In the genomic region with DNA sequence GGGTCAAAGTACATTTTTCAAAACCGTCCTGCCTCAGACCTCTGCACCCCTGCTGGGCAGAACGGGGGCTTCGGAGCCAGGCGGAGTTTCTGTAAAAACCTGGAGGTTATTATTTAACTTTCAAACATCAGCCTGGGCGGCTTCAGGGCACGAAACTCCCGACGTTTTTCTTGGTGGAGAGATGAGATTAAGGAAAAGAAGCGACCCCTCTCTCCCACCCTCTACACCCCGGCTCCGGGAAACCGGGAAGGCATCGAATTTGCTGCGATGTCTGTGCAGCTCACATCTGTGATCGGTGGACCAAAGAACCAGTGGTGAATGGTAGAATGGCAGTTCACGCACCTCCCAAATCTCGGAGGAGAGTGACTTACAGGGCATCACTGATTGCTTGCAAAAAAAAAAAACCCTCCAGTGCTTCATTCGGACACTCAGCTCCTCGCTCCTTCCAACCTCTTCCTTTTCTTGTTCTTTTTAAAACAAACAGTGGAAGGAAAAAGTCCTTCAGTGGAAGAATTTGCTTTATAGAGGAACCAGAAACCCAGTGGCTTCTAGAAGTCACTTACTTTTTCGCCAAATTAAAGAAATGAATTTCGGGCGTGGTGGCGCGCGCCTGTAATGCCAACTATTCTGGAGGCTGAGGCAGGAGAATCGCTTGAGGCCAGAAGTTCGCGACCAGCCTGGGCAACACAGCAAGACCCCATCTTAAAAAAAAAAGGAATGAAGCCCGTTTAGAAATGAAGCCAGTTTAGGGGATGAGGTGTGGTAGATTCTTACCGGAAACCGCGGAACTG, we compare ENCODE assay signal across 8 cellular contexts. TPM values are rescaled to one million over a fixed set of nuclear protein-coding genes. Genes with fewer than 3 reads are reported as not detected.
DNase-seq lines count a peak whose midpoint lies in the region; ATAC-seq and TF ChIP-seq lines count a peak whose summit lies in the region.

No MANE protein-coding gene starts in this region.

- H3K4me3 ChIP-seq in RWPE2 (ENCODE audit: severe bottlenecking): peak overlapping the region; percentile 95
- peak overlapping the region; percentile 73 for H3K4me3 ChIP-seq in kidney epithelial cell (ENCODE audit: low read depth, low read length)

- DNase-seq in activated T-cell treated with anti-CD3 and anti-CD28 coated beads for 4 hours (peak; percentile 0), RWPE2 (ENCODE audit: low spot score) (no peak), caudate nucleus (lab: John Stamatoyannopoulos, UW) (peak in 17 of 61 donors; percentile 1 to 45 (median 19)), kidney epithelial cell (ENCODE audit: low read depth) (no peak), GOT3 (lab: John Stamatoyannopoulos, UW) (no peak)
- DNase-seq in activated T-cell treated with anti-CD3 and anti-CD28 coated beads, Interleukin-2, amount 50 U/mL, for 1 hour: no peak
- DNase-seq in stimulated activated CD4-positive, alpha-beta T cell treated with anti-CD3 and anti-CD28 coated beads, TNF-alpha, amount 100 ng/mL, for 24 hours (ENCODE audit: low read depth in 3 of 3): peak in 2 of 3 experiments; percentile 1 to 2

- peak; percentile 29 for ATAC-seq in HG03139 (IDR thresholded peaks at IDR 0.05; ENCODE audit: unreplicated experiment)
- no peak for ATAC-seq in RWPE2 (ENCODE audit: low read depth)

- H3K4me1 ChIP-seq in RWPE2 (ENCODE audit: insufficient read depth, poor library complexity, severe bottlenecking): peaks cover 32% of the 10 kb centered on the region

- H3K36me3 ChIP-seq in RWPE2 (ENCODE audit: low read depth) (peaks cover 14% of the 10 kb centered on the region; the same call in 1 of the 2 replicates), kidney epithelial cell (ENCODE audit: control insufficient read depth, insufficient read depth, low read length) (no peaks in the 10 kb centered on the region)

- H3K27me3 ChIP-seq in RWPE2 (ENCODE audit: insufficient read depth, poor library complexity, severe bottlenecking): no peaks in the 10 kb centered on the region
- no peaks in the 10 kb centered on the region for H3K27me3 ChIP-seq in kidney epithelial cell (ENCODE audit: control insufficient read depth, insufficient read depth, low read length)

- H3K27ac ChIP-seq in RWPE2 (ENCODE audit: poor library complexity, severe bottlenecking) (peak overlapping the region; percentile 75), caudate nucleus (ENCODE audit: low read depth, low read length) (peak overlapping the region; percentile 91)

- no peaks in the 10 kb centered on the region for H3K9me3 ChIP-seq in RWPE2 (ENCODE audit: severe bottlenecking)

- TF ChIP-seq CTCF in RWPE2 (IDR thresholded peaks at IDR 0.05; ENCODE audit: poor library complexity, severe bottlenecking): no peak
- no peak for TF ChIP-seq CTCF in kidney epithelial cell (IDR thresholded peaks at IDR 0.05; ENCODE audit: insufficient read depth, low read length, poor library complexity, severe bottlenecking)

RNA-seq across cellular contexts. Expression of a gene that starts 0.9 kb away (rescaled TPM):
- 31.3 and 31.8 TPM in 2 replicates for total RNA-seq in kidney epithelial cell

RNA-seq across cellular contexts. Expression of a gene that starts 41.6 kb away (rescaled TPM):
- total RNA-seq in kidney epithelial cell: 19.4 and 27.1 TPM in 2 replicates

Comparison
In these comparisons a context has a peak if more than half of its experiments do, and no peak if none do; other contexts are left out.
1. DNase-seq: peak in activated T-cell treated with anti-CD3 and anti-CD28 coated beads for 4 hours (single experiment) and stimulated activated CD4-positive, alpha-beta T cell treated with anti-CD3 and anti-CD28 coated beads, TNF-alpha, amount 100 ng/mL, for 24 hours (2 of 3); none in activated T-cell treated with anti-CD3 and anti-CD28 coated beads, Interleukin-2, amount 50 U/mL, for 1 hour (single experiment), RWPE2 (single experiment), kidney epithelial cell (single experiment) and GOT3 (single experiment).